Comparison of ENCODE assay signal across 15 cellular contexts in genomic region chr13:94181461-94182107, GRCh38.
DNase-seq lines count a peak whose midpoint lies in the region; ATAC-seq, FAIRE-seq and TF ChIP-seq lines count a peak whose summit lies in the region.
"Had no signal": no experiment of that assay in that cellular context is flagged by ENCODE, and none has a peak within 500 bp of the region (broad histone marks: within the 10 kb centered on the region; RNA-seq: fewer than 3 reads in every experiment).

No MANE protein-coding gene starts in this region.

- peaks cover 13% of the 10 kb centered on the region for H3K36me3 Mint-ChIP-seq in progenitor cell of endocrine pancreas (ENCODE audit: insufficient read depth)
- H3K36me3 Mint-ChIP-seq in chondrocyte (ENCODE audit: low read depth): peaks cover 3% of the 10 kb centered on the region
- H3K36me3 Mint-ChIP-seq in glutamatergic neuron (ENCODE audit: unreplicated experiment): no peaks in the 10 kb centered on the region
- H3K36me3 Mint-ChIP-seq: CD4-positive, alpha-beta memory T cell had no signal

- peaks cover 33% of the 10 kb centered on the region for H3K4me1 Mint-ChIP-seq in progenitor cell of endocrine pancreas (ENCODE audit: low read depth)
- H3K4me1 Mint-ChIP-seq in chondrocyte (ENCODE audit: low read depth): peaks cover 28% of the 10 kb centered on the region
- no peaks in the 10 kb centered on the region for H3K4me1 Mint-ChIP-seq in glutamatergic neuron (ENCODE audit: low read depth, unreplicated experiment)

- FAIRE-seq in frontal cortex (lab: Jason Lieb, UNC) (no peak), HTR-8/SVneo (lab: Jason Lieb, UNC) (no peak)

- DNase-seq in kidney tubule cell (ENCODE audit: low spot score) (peak; percentile 46), progenitor cell of endocrine pancreas (ENCODE audit: low spot score, unreplicated experiment) (no peak), chondrocyte (ENCODE audit: low spot score) (no peak), glutamatergic neuron (no peak), frontal cortex (ENCODE audit: low spot score in 2 of 2) (no peak), HTR-8/SVneo (ENCODE audit: insufficient read length, low spot score) (no peak)
- DNase-seq: CD4-positive, alpha-beta memory T cell; H7; NCI-H1417 treated with DMSO at 0.1 percent for 48 hours; NCI-H2029 treated with DMSO at 0.1 percent for 48 hours; NCI-H510A; NCI-H82; SIG-M5 had no signal

- H3K4me3 Mint-ChIP-seq in progenitor cell of endocrine pancreas (ENCODE audit: low read depth): no peak overlapping the region
- H3K4me3 Mint-ChIP-seq in chondrocyte (ENCODE audit: unreplicated experiment): no peak overlapping the region
- H3K4me3 Mint-ChIP-seq in glutamatergic neuron (ENCODE audit: unreplicated experiment): no peak overlapping the region
- H3K4me3 Mint-ChIP-seq: CD4-positive, alpha-beta memory T cell had no signal

- peaks cover 8% of the 10 kb centered on the region for H3K9me3 Mint-ChIP-seq in progenitor cell of endocrine pancreas (ENCODE audit: low read depth)
- H3K9me3 Mint-ChIP-seq in chondrocyte (ENCODE audit: low read depth): peaks cover 8% of the 10 kb centered on the region
- H3K9me3 Mint-ChIP-seq in glutamatergic neuron (ENCODE audit: unreplicated experiment): no peaks in the 10 kb centered on the region
- H3K9me3 Mint-ChIP-seq: CD4-positive, alpha-beta memory T cell had no signal

- ATAC-seq in GM18511 (IDR thresholded peaks at IDR 0.05; ENCODE audit: unreplicated experiment) (peak; percentile 70), HG03175 (IDR thresholded peaks at IDR 0.05; ENCODE audit: unreplicated experiment) (peak; percentile 45)

- H3K27ac Mint-ChIP-seq in progenitor cell of endocrine pancreas (peak overlapping the region; percentile 19), chondrocyte (ENCODE audit: unreplicated experiment) (no peak overlapping the region), glutamatergic neuron (ENCODE audit: unreplicated experiment) (no peak overlapping the region)
- H3K27ac Mint-ChIP-seq: CD4-positive, alpha-beta memory T cell had no signal

- no peak for TF ChIP-seq CTCF in progenitor cell of endocrine pancreas (IDR thresholded peaks at IDR 0.05; ENCODE audit: unreplicated experiment)
- no peak for TF ChIP-seq CTCF in chondrocyte (IDR thresholded peaks at IDR 0.05)
- TF ChIP-seq CTCF in glutamatergic neuron (IDR thresholded peaks at IDR 0.05; ENCODE audit: partially characterized antibody, unreplicated experiment): no peak

- H3K27me3 Mint-ChIP-seq in progenitor cell of endocrine pancreas: no peaks in the 10 kb centered on the region
- H3K27me3 Mint-ChIP-seq in chondrocyte (ENCODE audit: low read depth): no peaks in the 10 kb centered on the region
- H3K27me3 Mint-ChIP-seq in glutamatergic neuron (ENCODE audit: unreplicated experiment): peaks cover 1% of the 10 kb centered on the region
